Comparison of ENCODE assay signal across 8 cellular contexts in the genomic region with DNA sequence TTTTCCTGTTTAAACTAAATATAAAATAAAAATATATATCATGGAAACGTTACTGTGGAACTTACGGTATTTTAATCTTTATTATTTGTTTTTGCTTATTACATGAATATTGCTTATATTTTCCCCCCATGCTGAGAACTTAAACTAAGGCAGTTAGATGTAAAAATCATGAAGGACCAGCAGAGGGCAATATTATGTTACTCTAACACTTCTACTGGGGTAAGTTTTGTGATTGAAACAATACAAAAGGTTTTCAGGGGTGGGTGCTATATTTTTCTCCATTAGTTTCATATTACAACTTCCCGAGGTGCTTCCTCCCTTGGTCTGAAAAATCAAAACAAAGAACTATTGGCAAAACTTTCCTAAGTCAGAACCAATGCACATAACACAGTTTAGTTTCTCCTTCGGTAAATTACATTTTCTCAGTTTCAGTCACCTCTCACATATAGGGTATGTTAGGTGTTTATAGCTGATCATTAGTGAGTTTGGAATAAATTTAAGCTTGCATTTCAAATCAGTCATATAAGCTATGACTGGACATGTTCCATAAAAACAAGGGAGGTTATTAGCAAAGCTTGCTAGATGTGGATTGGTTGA. TPM values are rescaled to one million over a fixed set of nuclear protein-coding genes. Genes with fewer than 3 reads are reported as not detected.
DNase-seq lines count a peak whose midpoint lies in the region; ATAC-seq and TF ChIP-seq lines count a peak whose summit lies in the region.

No MANE protein-coding gene starts in this region.

- CTCF ChIA-PET in HEK293T (lab: Yijun Ruan, JAX), result interaction anchor here (0.8 kb wide), 1 partner anchor 311 kb away, joined by 3 read pairs; no protein-coding TSS in a partner anchor

- peak; percentile 48 for DNase-seq in G401 (ENCODE audit: low spot score)
- DNase-seq in HEK293T (ENCODE audit: extremely low spot score), result peak; percentile 6
- DNase-seq in NCI-H2171 (lab: John Stamatoyannopoulos, UW), result peak; percentile 1
- peak; percentile 63 for DNase-seq in astrocyte of the spinal cord (ENCODE audit: low read depth, low spot score)
- DNase-seq in left kidney (ENCODE audit: low read depth, low spot score), result peak; percentile 62
- no peak for DNase-seq in occipital lobe (lab: John Stamatoyannopoulos, UW)

- no peak for ATAC-seq in HG03378 (IDR thresholded peaks at IDR 0.05; ENCODE audit: unreplicated experiment)
- ATAC-seq in GM21576 (IDR thresholded peaks at IDR 0.05; ENCODE audit: unreplicated experiment), result no peak

- TF ChIP-seq CTCF in astrocyte of the spinal cord (IDR thresholded peaks at IDR 0.05; ENCODE audit: low read depth, low read length), result peak; percentile 57

- POLR2A ChIA-PET in HEK293T (lab: Yijun Ruan, JAX), result no interaction called here

- no peak overlapping the region for H3K4me3 ChIP-seq in astrocyte of the spinal cord (ENCODE audit: low read depth, low read length)

- in situ Hi-C loops in G401 (cut with HindIII; ENCODE audit: low sequenced_read_pairs), result no loop called here
- in situ Hi-C loops in astrocyte of the spinal cord (cut with HindIII; ENCODE audit: low sequenced_read_pairs), result no loop called here

TF ChIP-seq in HEK293T, 16 proteins besides CTCF, POLR2A, EP300 and RAD21:
- TF ChIP-seq NFRKB (IDR thresholded peaks at IDR 0.05) (no peak), BHLHE40 (IDR thresholded peaks at IDR 0.05; ENCODE audit: borderline replicate concordance) (no peak), LEF1 (IDR thresholded peaks at IDR 0.05; ENCODE audit: borderline replicate concordance) (no peak), FOXM1 (IDR thresholded peaks at IDR 0.05; ENCODE audit: borderline replicate concordance) (no peak), CTBP1 (IDR thresholded peaks at IDR 0.05; ENCODE audit: borderline replicate concordance) (no peak), HDGF (IDR thresholded peaks at IDR 0.05; ENCODE audit: borderline replicate concordance) (no peak), TARDBP (IDR thresholded peaks at IDR 0.05) (no peak), L3MBTL2 (conservative IDR thresholded peaks at IDR 0.05) (no peak), ARNT (IDR thresholded peaks at IDR 0.05) (no peak), SP1 (IDR thresholded peaks at IDR 0.05) (no peak), ZNF384 (IDR thresholded peaks at IDR 0.05) (no peak), FOXK2 (IDR thresholded peaks at IDR 0.05) (no peak), FOXA1 (IDR thresholded peaks at IDR 0.05) (no peak), ELF4 (IDR thresholded peaks at IDR 0.05) (no peak), SUZ12 (IDR thresholded peaks at IDR 0.05) (no peak)
- TF ChIP-seq, protein P1, sequence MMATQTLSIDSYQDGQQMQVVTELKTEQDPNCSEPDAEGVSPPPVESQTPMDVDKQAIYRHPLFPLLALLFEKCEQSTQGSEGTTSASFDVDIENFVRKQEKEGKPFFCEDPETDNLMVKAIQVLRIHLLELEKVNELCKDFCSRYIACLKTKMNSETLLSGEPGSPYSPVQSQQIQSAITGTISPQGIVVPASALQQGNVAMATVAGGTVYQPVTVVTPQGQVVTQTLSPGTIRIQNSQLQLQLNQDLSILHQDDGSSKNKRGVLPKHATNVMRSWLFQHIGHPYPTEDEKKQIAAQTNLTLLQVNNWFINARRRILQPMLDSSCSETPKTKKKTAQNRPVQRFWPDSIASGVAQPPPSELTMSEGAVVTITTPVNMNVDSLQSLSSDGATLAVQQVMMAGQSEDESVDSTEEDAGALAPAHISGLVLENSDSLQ (IDR thresholded peaks at IDR 0.05), result no peak
TF ChIP-seq in HEK293T: peak in this region for 0.

RNA-seq across cellular contexts. Expression of a gene that starts 54.8 kb away (rescaled TPM):
- total RNA-seq in G401 (2014; rRNA removed; shearing (Covaris generic)), result 3.8 and 12.6 TPM in 2 replicates
- 31.4 TPM for total RNA-seq in occipital lobe
